22 cellular contexts compared by ENCODE assay signal in genomic region chr3:187849255-187849654, GRCh38.
DNase-seq lines count a peak whose midpoint lies in the region; ATAC-seq, FAIRE-seq and TF ChIP-seq lines count a peak whose summit lies in the region.
"Had no signal": no experiment of that assay in that cellular context is flagged by ENCODE, and none has a peak within 500 bp of the region (broad histone marks: within the 10 kb centered on the region; RNA-seq: fewer than 3 reads in every experiment).

No MANE protein-coding gene starts in this region.

- H3K36me3 ChIP-seq in DND-41 (ENCODE audit: insufficient read depth, low read length) (no peaks in the 10 kb centered on the region), esophagus muscularis mucosa (no peaks in the 10 kb centered on the region)

- H3K4me3 ChIP-seq in DND-41 (ENCODE audit: low read depth in 1 of 2, low read length in 2 of 2) (no peak overlapping the region), esophagus muscularis mucosa (no peak overlapping the region)

- H3K4me3 Mint-ChIP-seq in CD14-positive monocyte = no peak overlapping the region
- H3K4me3 Mint-ChIP-seq in osteocyte (ENCODE audit: unreplicated experiment) = no peak overlapping the region
- H3K4me3 Mint-ChIP-seq: CD8-positive, alpha-beta memory T cell had no signal

- no peak for TF ChIP-seq EP300 in esophagus muscularis mucosa (IDR thresholded peaks at IDR 0.05)

- no peak overlapping the region for H3K27ac ChIP-seq in DND-41 (ENCODE audit: low read length)
- H3K27ac ChIP-seq in esophagus muscularis mucosa (replicated peaks in 1 of 4) = no peak overlapping the region
- H3K27ac ChIP-seq: RWPE1 had no signal

- no peaks in the 10 kb centered on the region for H4K20me1 ChIP-seq in DND-41 (ENCODE audit: insufficient read depth, low read length)

- DNase-seq in CD14-positive monocyte (ENCODE audit: low spot score) (no peak), DND-41 (no peak), esophagus muscularis mucosa (ENCODE audit: extremely low spot score) (peak; percentile 64), osteocyte (ENCODE audit: extremely low spot score, unreplicated experiment) (peak; percentile 40), frontal cortex (ENCODE audit: low spot score in 2 of 2) (no peak)
- no peak for DNase-seq in stimulated activated CD4-positive, alpha-beta T cell treated with anti-CD3 and anti-CD28 coated beads, Interleukin-4, amount 100 ng/mL, for 1 hour
- no peak for DNase-seq in activated effector memory CD4-positive, alpha-beta T cell treated with Interleukin-2 at 50 U/mL for 16 hours
- DNase-seq: C1 segment of cervical spinal cord; CD8-positive, alpha-beta memory T cell; DMS153; Karpas-422; MV-4-11; NCI-H1105; NCI-H1436 treated with DMSO at 0.1 percent for 48 hours; NCI-H1930; NCI-H2107; NCI-H526 treated with DMSO at 0.1 percent for 48 hours; SHP77 had no signal

- intact Hi-C loops in CD14-positive monocyte (cut with micrococcal nuclease) (no loop called here), esophagus muscularis mucosa (cut with DNase I) (no loop called here)

- H3K27me3 ChIP-seq in DND-41 (ENCODE audit: insufficient read depth, low read length, poor library complexity) (no peaks in the 10 kb centered on the region), esophagus muscularis mucosa (no peaks in the 10 kb centered on the region)

- no peak for ATAC-seq in DND-41 (ENCODE audit: insufficient read depth, low read depth)
- ATAC-seq: HCT116, Panc1 had no signal

- H3K9ac ChIP-seq in DND-41 (ENCODE audit: low read depth, low read length) = no peak overlapping the region

- H3K4me2 ChIP-seq in DND-41 (ENCODE audit: insufficient read depth, low read length) = no peak overlapping the region

- no peak for TF ChIP-seq POLR2A in esophagus muscularis mucosa (IDR thresholded peaks at IDR 0.05; ENCODE audit: low read depth)

- no peak for FAIRE-seq in frontal cortex (lab: Jason Lieb, UNC)
- FAIRE-seq: GM18507 had no signal

- H3K79me2 ChIP-seq in DND-41 (ENCODE audit: insufficient read depth, low read length) = no peaks in the 10 kb centered on the region

- H3K27ac Mint-ChIP-seq in CD14-positive monocyte (peak overlapping the region; percentile 75 to 97 (median 87)), osteocyte (ENCODE audit: unreplicated experiment) (no peak overlapping the region)

- H3K9me3 Mint-ChIP-seq in CD14-positive monocyte (peaks cover 0 to 2% (median 0%) of the 10 kb centered on the region in 7 donors), osteocyte (ENCODE audit: unreplicated experiment) (peaks cover 4% of the 10 kb centered on the region)
- H3K9me3 Mint-ChIP-seq: CD8-positive, alpha-beta memory T cell had no signal

- H3K9me3 ChIP-seq in DND-41 (ENCODE audit: insufficient read depth, low read length, severe bottlenecking) (peaks cover 13% of the 10 kb centered on the region), esophagus muscularis mucosa (no peaks in the 10 kb centered on the region)

- 80% methylated on average over 1 of the region's 2 CpGs for WGBS in esophagus muscularis mucosa

- no peak for TF ChIP-seq CTCF in CD14-positive monocyte (IDR thresholded peaks at IDR 0.05)
- no peak for TF ChIP-seq CTCF in DND-41 (IDR thresholded peaks at IDR 0.05; ENCODE audit: borderline replicate concordance, extremely low read depth, low read length, poor library complexity, severe bottlenecking)
- no peak for TF ChIP-seq CTCF in esophagus muscularis mucosa (IDR thresholded peaks at IDR 0.05)
- TF ChIP-seq CTCF in osteocyte (IDR thresholded peaks at IDR 0.05) = no peak

- H3K4me1 ChIP-seq in DND-41 (ENCODE audit: insufficient read depth, low read length) (no peaks in the 10 kb centered on the region), esophagus muscularis mucosa (no peaks in the 10 kb centered on the region)

- peak overlapping the region; percentile 53 for H2AFZ ChIP-seq in DND-41 (ENCODE audit: low read depth, low read length)

- H3K4me1 Mint-ChIP-seq in CD14-positive monocyte (peaks cover 36% of the 10 kb centered on the region), osteocyte (ENCODE audit: unreplicated experiment) (no peaks in the 10 kb centered on the region)

- H3K36me3 Mint-ChIP-seq in CD14-positive monocyte (no peaks in the 10 kb centered on the region), osteocyte (ENCODE audit: unreplicated experiment) (no peaks in the 10 kb centered on the region)

- H3K27me3 Mint-ChIP-seq in CD14-positive monocyte (ENCODE audit: low read depth in 3 of 3) (peaks cover 0 to 4% (median 2%) of the 10 kb centered on the region in 3 donors), osteocyte (ENCODE audit: unreplicated experiment) (peaks cover 2% of the 10 kb centered on the region)
- H3K27me3 Mint-ChIP-seq: CD8-positive, alpha-beta memory T cell had no signal

Comparison
In these comparisons a context has a peak if more than half of its experiments do, and no peak if none do; other contexts are left out.
1. DNase-seq: peak in esophagus muscularis mucosa (single experiment) and osteocyte (single experiment); none in CD14-positive monocyte (single experiment), DND-41 (single experiment), stimulated activated CD4-positive, alpha-beta T cell treated with anti-CD3 and anti-CD28 coated beads, Interleukin-4, amount 100 ng/mL, for 1 hour (single experiment), activated effector memory CD4-positive, alpha-beta T cell treated with Interleukin-2 at 50 U/mL for 16 hours (single experiment) and frontal cortex (0 of 2).